22 cellular contexts compared by ENCODE assay signal in genomic region chr22:49307870-49308269, GRCh38.
A peak's percentile ranks its signal among the peaks of the same experiment; 100 is the strongest.
DNase-seq lines count a peak whose midpoint lies in the region; ATAC-seq, FAIRE-seq and TF ChIP-seq lines count a peak whose summit lies in the region.
"Had no signal": no experiment of that assay in that cellular context is flagged by ENCODE, and none has a peak within 500 bp of the region (broad histone marks: within the 10 kb centered on the region; RNA-seq: fewer than 3 reads in every experiment).

No MANE protein-coding gene starts in this region.

- H3K27ac ChIP-seq in breast epithelium (no peak overlapping the region), mammary epithelial cell (ENCODE audit: insufficient read depth, low read depth, low read length) (no peak overlapping the region), H1 (ENCODE audit: low read depth, low read length) (no peak overlapping the region), psoas muscle (no peak overlapping the region), vagina (no peak overlapping the region)
- H3K27ac ChIP-seq: C4-2B, esophagus squamous epithelium, gastroesophageal sphincter, ovary had no signal

- no peak overlapping the region for H2BK20ac ChIP-seq in H1 (ENCODE audit: low read length)

- H2AFZ ChIP-seq in mammary epithelial cell (ENCODE audit: low read depth, low read length) (no peak overlapping the region), H1 (ENCODE audit: low read length) (no peak overlapping the region)

- H3K4me1 ChIP-seq in breast epithelium, result no peaks in the 10 kb centered on the region
- H3K4me1 ChIP-seq in mammary epithelial cell (ENCODE audit: insufficient read depth, low read length), result no peaks in the 10 kb centered on the region
- peaks cover 0 to 4% (median 2%) of the 10 kb centered on the region in 4 experiments; a peak in 4 of 7 replicates for H3K4me1 ChIP-seq in H1 (replicated peaks in 1 of 4; ENCODE audit: control insufficient read depth in 3 of 4, insufficient read depth in 4 of 4, low read length in 3 of 4)
- H3K4me1 ChIP-seq in psoas muscle, result no peaks in the 10 kb centered on the region
- H3K4me1 ChIP-seq in vagina, result no peaks in the 10 kb centered on the region

- DNase-seq in breast epithelium (ENCODE audit: low spot score in 2 of 2), result peak; percentile 14 to 48
- DNase-seq in mammary epithelial cell, result no peak
- DNase-seq in H1 (ENCODE audit: low read depth in 1 of 2, low spot score in 2 of 2), result peak in 1 of 2 experiments; percentile 33
- peak; percentile 1 to 29 for DNase-seq in psoas muscle
- peak; percentile 60 to 74 for DNase-seq in vagina (ENCODE audit: extremely low spot score in 2 of 2)
- no peak for DNase-seq in MG63
- no peak for DNase-seq in stimulated activated CD4-positive, alpha-beta T cell treated with anti-CD3 and anti-CD28 coated beads, Interleukin-2, amount 100 ng/mL, for 48 hours
- DNase-seq in SHP77 treated with DMSO at 0.1 percent for 48 hours (lab: John Stamatoyannopoulos, UW), result no peak
- DNase-seq: ACHN; anterior cingulate cortex; effector CD8-positive, alpha-beta T cell; esophagus squamous epithelium; NCI-H1417; NCI-H524; RPMI8226; stimulated activated CD4-positive, alpha-beta T cell treated with anti-CD3 and anti-CD28 coated beads, Interleukin-1b, Interleukin-23, amount 100 ng/mL, for 48 hours had no signal

- H3K27me3 ChIP-seq in breast epithelium (peaks cover 0 to 62% of the 10 kb centered on the region in 2 donors), mammary epithelial cell (ENCODE audit: insufficient read depth, low read length) (no peaks in the 10 kb centered on the region), H1 (replicated peaks in 1 of 4; ENCODE audit: control insufficient read depth in 3 of 4, extremely low read depth in 1 of 4, insufficient read depth in 3 of 4, low read length in 3 of 4) (no peaks in the 10 kb centered on the region; a peak in 1 of 7 replicates), psoas muscle (ENCODE audit: insufficient read depth in 3 of 3, low read length in 2 of 3) (peaks cover 2 to 12% (median 4%) of the 10 kb centered on the region in 3 donors), vagina (no peaks in the 10 kb centered on the region), MG63 (peaks cover 8% of the 10 kb centered on the region; the same call in 1 of the 2 replicates)
- H3K27me3 ChIP-seq: ovary had no signal

- H4K91ac ChIP-seq in H1 (replicated peaks; ENCODE audit: insufficient read length, low read length), result no peak overlapping the region

- no peaks in the 10 kb centered on the region for H3K79me1 ChIP-seq in H1 (ENCODE audit: low read depth, low read length)

- no peak overlapping the region for H3K14ac ChIP-seq in H1 (ENCODE audit: insufficient read length)

- TF ChIP-seq EP300 in H1 (IDR thresholded peaks at IDR 0.05; ENCODE audit: borderline replicate concordance in 1 of 2, low read depth in 2 of 2, low read length in 2 of 2), result no peak

- H3K56ac ChIP-seq in H1 (replicated peaks; ENCODE audit: insufficient read length, low read depth, low read length), result no peak overlapping the region

- H2BK120ac ChIP-seq in H1 (replicated peaks; ENCODE audit: low read depth, low read length), result no peak overlapping the region

- H4K20me1 ChIP-seq in mammary epithelial cell (ENCODE audit: insufficient read depth, low read length) (no peaks in the 10 kb centered on the region), H1 (replicated peaks in 1 of 2; ENCODE audit: control insufficient read depth in 1 of 2, insufficient read depth in 2 of 2, low read length in 2 of 2) (peaks cover 0 to 2% of the 10 kb centered on the region in 2 experiments)

- H2BK15ac ChIP-seq in H1 (ENCODE audit: low read length), result no peak overlapping the region

- BruUV-seq in mammary epithelial cell (replicated peaks; lab: Mats Ljungman, UMichigan), result no TSS peak

- no peak overlapping the region for H2AK5ac ChIP-seq in H1 (ENCODE audit: low read depth, low read length)

- dilution Hi-C loops in mammary epithelial cell (cut with HindIII; ENCODE audit: low sequenced_read_pairs), result no loop called here

- no peak for ATAC-seq in psoas muscle
- ATAC-seq: gastroesophageal sphincter; naive thymus-derived CD8-positive, alpha-beta T cell had no signal

- no peak for TF ChIP-seq RAD21 in H1 (IDR thresholded peaks at IDR 0.05 in 1 of 2, conservative IDR thresholded peaks at IDR 0.05 in 1 of 2; ENCODE audit: low read depth in 2 of 2, low read length in 2 of 2)

- H3K9ac ChIP-seq in mammary epithelial cell (ENCODE audit: insufficient read depth, low read length) (no peak overlapping the region), H1 (replicated peaks in 1 of 4; ENCODE audit: extremely low read depth in 1 of 4, low read depth in 3 of 4, low read length in 3 of 4) (no peak overlapping the region)

- H3K4me2 ChIP-seq in mammary epithelial cell (ENCODE audit: insufficient read depth, low read depth, low read length) (no peak overlapping the region), H1 (ENCODE audit: insufficient read depth in 1 of 2, low read depth in 2 of 2, low read length in 2 of 2) (no peak overlapping the region)

- no peak for FAIRE-seq in H1 (lab: Jason Lieb, UNC)
- FAIRE-seq: GM18507, urothelium cell line had no signal

- no peak overlapping the region; the same call in 1 of the 2 replicates for H3K18ac ChIP-seq in H1 (ENCODE audit: extremely low read depth, low read length)

- TF ChIP-seq CTCF in breast epithelium (IDR thresholded peaks at IDR 0.05), result no peak
- no peak for TF ChIP-seq CTCF in mammary epithelial cell (conservative IDR thresholded peaks at IDR 0.05 in 1 of 2, IDR thresholded peaks at IDR 0.05 in 1 of 2; ENCODE audit: extremely low read depth in 1 of 2, insufficient read depth in 1 of 2, low read depth in 1 of 2, low read length in 2 of 2)
- TF ChIP-seq CTCF in H1 (IDR thresholded peaks at IDR 0.05; ENCODE audit: control extremely low read depth in 1 of 3, insufficient read depth in 1 of 3, low read depth in 1 of 3, low read length in 3 of 3), result no peak
- no peak for TF ChIP-seq CTCF in psoas muscle (IDR thresholded peaks at IDR 0.05)
- TF ChIP-seq CTCF in vagina (IDR thresholded peaks at IDR 0.05), result no peak

- H3K79me2 ChIP-seq in mammary epithelial cell (ENCODE audit: insufficient read depth, low read length), result no peaks in the 10 kb centered on the region
- H3K79me2 ChIP-seq in H1 (ENCODE audit: control insufficient read depth in 1 of 2, insufficient read depth in 2 of 2, low read length in 2 of 2), result no peaks in the 10 kb centered on the region

- H3K23me2 ChIP-seq in H1 (ENCODE audit: low read depth, low read length), result no peaks in the 10 kb centered on the region

- H3K9me3 ChIP-seq in breast epithelium (no peaks in the 10 kb centered on the region), mammary epithelial cell (replicated peaks; ENCODE audit: insufficient read depth, low read length) (peaks cover 48% of the 10 kb centered on the region), H1 (ENCODE audit: insufficient read depth in 2 of 2, low read depth in 1 of 2, low read length in 1 of 2) (no peaks in the 10 kb centered on the region), psoas muscle (no peaks in the 10 kb centered on the region), vagina (no peaks in the 10 kb centered on the region), MG63 (no peaks in the 10 kb centered on the region)
- H3K9me3 ChIP-seq: esophagus squamous epithelium, gastroesophageal sphincter, ovary had no signal

- no peak overlapping the region for H3K4me3 ChIP-seq in breast epithelium
- H3K4me3 ChIP-seq in mammary epithelial cell (replicated peaks in 1 of 3; ENCODE audit: insufficient read depth in 1 of 3, low read depth in 2 of 3, low read length in 3 of 3), result no peak overlapping the region
- no peak overlapping the region for H3K4me3 ChIP-seq in H1 (ENCODE audit: extremely low read depth in 1 of 4, insufficient read depth in 2 of 4, low read depth in 3 of 4, low read length in 4 of 4)
- H3K4me3 ChIP-seq in psoas muscle, result no peak overlapping the region
- H3K4me3 ChIP-seq in vagina, result no peak overlapping the region
- H3K4me3 ChIP-seq in MG63, result no peak overlapping the region
- H3K4me3 ChIP-seq: esophagus squamous epithelium, gastroesophageal sphincter, ovary had no signal

- WGBS in mammary epithelial cell (ENCODE audit: low coverage, missing lambda C conversion rate), result 96% methylated on average over 9 of the region's 16 CpGs
- WGBS in H1 (ENCODE audit: extremely low coverage in 1 of 2, insufficient coverage in 1 of 2, insufficient read length in 1 of 2, insufficient replicate concordance in 2 of 2, low coverage in 1 of 2, low lambda C conversion rate in 2 of 2, missing lambda C conversion rate in 1 of 2), 2 experiments, result 93% methylated on average over 14 of the region's 16 CpGs; no CpG with 5 or more reads in 1 of the 2 experiments
- WGBS in psoas muscle, 3 donors, result 80 to 89% (median 88%) methylated on average over 16 of the region's 16 CpGs

- no peak overlapping the region for H3K4ac ChIP-seq in H1 (replicated peaks; ENCODE audit: insufficient read length, low read depth, low read length)

- no peak for TF ChIP-seq POLR2A in breast epithelium (IDR thresholded peaks at IDR 0.05)
- no peak for TF ChIP-seq POLR2A in H1 (IDR thresholded peaks at IDR 0.05; ENCODE audit: control extremely low read depth in 1 of 2, low read depth in 2 of 2, low read length in 2 of 2)
- TF ChIP-seq POLR2A in vagina (IDR thresholded peaks at IDR 0.05), result no peak

- H3K23ac ChIP-seq in H1 (ENCODE audit: insufficient read length), result no peak overlapping the region

- 0 out of 2 replicates have a peak overlapping the region, but pooled peaks have one; percentile 9 for H2BK12ac ChIP-seq in H1 (ENCODE audit: low read depth, low read length)

- in situ Hi-C loops in mammary epithelial cell (cut with MboI; ENCODE audit: low sequenced_read_pairs in 2 of 2), result no loop called here

- no peak overlapping the region for H4K5ac ChIP-seq in H1 (ENCODE audit: insufficient read length, low read depth, low read length)

- H2BK5ac ChIP-seq in H1 (ENCODE audit: low read depth, low read length), result no peak overlapping the region

- intact Hi-C loops in breast epithelium (cut with DNase I; ENCODE audit: low total_unique reads), result loop anchor here (1.0 kb wide), 1 partner anchor 15 kb away; no protein-coding TSS in a partner anchor
- intact Hi-C loops in mammary epithelial cell (cut with micrococcal nuclease), result no loop called here
- intact Hi-C loops in psoas muscle (cut with DNase I), result loop anchor here (5.0 to 10.0 kb wide), 2 partner anchors 723 to 731 kb away; no protein-coding TSS in a partner anchor
- intact Hi-C loops in vagina (cut with DNase I), result no loop called here

- CTCF ChIA-PET in mammary epithelial cell (lab: Charles Lee; ENCODE audit: low non-redundant PET), result no interaction called here
- CTCF ChIA-PET in H1 (lab: Charles Lee; ENCODE audit: partially characterized antibody), result interaction anchor here (0.5 to 5.7 kb wide), 3 partner anchors 28 to 262 kb away, joined by 3 to 95 read pairs (median 4); no protein-coding TSS in a partner anchor

- H3K36me3 ChIP-seq in breast epithelium, result no peaks in the 10 kb centered on the region
- H3K36me3 ChIP-seq in mammary epithelial cell (ENCODE audit: insufficient read depth, low read length), result no peaks in the 10 kb centered on the region
- no peaks in the 10 kb centered on the region for H3K36me3 ChIP-seq in H1 (ENCODE audit: control insufficient read depth in 2 of 4, insufficient read depth in 4 of 4, low read length in 3 of 4)
- no peaks in the 10 kb centered on the region for H3K36me3 ChIP-seq in psoas muscle (ENCODE audit: insufficient read depth in 1 of 2, low read depth in 1 of 2)
- no peaks in the 10 kb centered on the region for H3K36me3 ChIP-seq in vagina
- no peaks in the 10 kb centered on the region for H3K36me3 ChIP-seq in MG63
- H3K36me3 ChIP-seq: esophagus squamous epithelium, gastroesophageal sphincter, ovary had no signal

- H4K8ac ChIP-seq in H1 (ENCODE audit: extremely low read depth, insufficient read depth, low read length), result no peak overlapping the region; the same call in 1 of the 2 replicates

- POLR2A ChIA-PET in H1 (lab: Charles Lee; ENCODE audit: partially characterized antibody), result no interaction called here

Comparison
In these comparisons a context has a peak if more than half of its experiments do, and no peak if none do; other contexts are left out.
1. DNase-seq: peak in breast epithelium (2 of 2), psoas muscle (2 of 2) and vagina (2 of 2); none in mammary epithelial cell (single experiment), MG63 (single experiment), stimulated activated CD4-positive, alpha-beta T cell treated with anti-CD3 and anti-CD28 coated beads, Interleukin-2, amount 100 ng/mL, for 48 hours (0 of 2) and SHP77 treated with DMSO at 0.1 percent for 48 hours (single experiment).
2. intact Hi-C loops: an anchor here in breast epithelium (1.0 kb wide) and psoas muscle (5.0 to 10.0 kb wide); none called in mammary epithelial cell and vagina.